8 cellular contexts compared by ENCODE assay signal in genomic region chr4:183987529-183987946, GRCh38.
DNase-seq lines count a peak whose midpoint lies in the region; ATAC-seq and TF ChIP-seq lines count a peak whose summit lies in the region.

No MANE protein-coding gene starts in this region.

- no peak overlapping the region for H3K9ac ChIP-seq in MM.1S (ENCODE audit: low read length)

- TF ChIP-seq POLR2A in upper lobe of left lung (IDR thresholded peaks at IDR 0.05), result peak in 1 of 4 donors; percentile 18

- H3K4me3 ChIP-seq in dorsolateral prefrontal cortex (peak overlapping the region; percentile 29 to 75 (median 57)), lower lobe of right lung (peak overlapping the region; percentile 44), upper lobe of left lung (peak overlapping the region in 3 of 4 donors; percentile 31 to 45 (median 44)), MM.1S (ENCODE audit: low read length) (no peak overlapping the region)
- no peak overlapping the region for H3K4me3 ChIP-seq in effector memory CD4-positive, alpha-beta T cell (ENCODE audit: insufficient read depth, low read depth, low read length, poor library complexity, severe bottlenecking)

- H3K27me3 ChIP-seq in dorsolateral prefrontal cortex (no peaks in the 10 kb centered on the region), lower lobe of right lung (ENCODE audit: low read depth) (no peaks in the 10 kb centered on the region), upper lobe of left lung (no peaks in the 10 kb centered on the region), MM.1S (replicated peaks; ENCODE audit: insufficient read depth, low read length) (no peaks in the 10 kb centered on the region)
- no peaks in the 10 kb centered on the region for H3K27me3 ChIP-seq in effector memory CD4-positive, alpha-beta T cell (replicated peaks; ENCODE audit: control insufficient read depth, insufficient read depth, low read length, poor library complexity, severe bottlenecking)

- H3K9me3 ChIP-seq in lower lobe of right lung, result no peaks in the 10 kb centered on the region
- no peaks in the 10 kb centered on the region for H3K9me3 ChIP-seq in upper lobe of left lung
- no peaks in the 10 kb centered on the region for H3K9me3 ChIP-seq in MM.1S (replicated peaks; ENCODE audit: insufficient read depth, low read length)
- H3K9me3 ChIP-seq in effector memory CD4-positive, alpha-beta T cell (ENCODE audit: control insufficient read depth, low read length), result no peaks in the 10 kb centered on the region

- H3F3A ChIP-seq in MM.1S (ENCODE audit: insufficient read depth, low read length), result no peaks in the 10 kb centered on the region

- H3K9me2 ChIP-seq in MM.1S (replicated peaks; ENCODE audit: insufficient read depth, low read length), result no peaks in the 10 kb centered on the region

- no peak overlapping the region for H3K4me2 ChIP-seq in MM.1S (ENCODE audit: low read depth, low read length)

- no peaks in the 10 kb centered on the region for H3K79me2 ChIP-seq in MM.1S (ENCODE audit: low read length)

- DNase-seq in AG20443 (ENCODE audit: low spot score) (peak; percentile 79), NCI-H2107 (lab: John Stamatoyannopoulos, UW) (peak; percentile 48), dorsolateral prefrontal cortex (peak; percentile 60 to 87 (median 78)), lower lobe of right lung (peak; percentile 69), upper lobe of left lung (peak; percentile 79 to 88), MM.1S (no peak), GM19238 (ENCODE audit: insufficient read length, low spot score) (no peak)
- no peak for DNase-seq in effector memory CD4-positive, alpha-beta T cell

- ATAC-seq in lower lobe of right lung (peak; percentile 89 to 93), upper lobe of left lung (ENCODE audit: low FRiP score in 2 of 2) (peak; percentile 87 to 88)

- no peaks in the 10 kb centered on the region for H4K20me1 ChIP-seq in MM.1S (ENCODE audit: insufficient read depth, low read length)

- TF ChIP-seq EP300 in upper lobe of left lung (IDR thresholded peaks at IDR 0.05), result no peak

- WGBS in upper lobe of left lung, 2 donors, result 35 to 37% methylated on average over 12 to 22 of the region's 22 CpGs

- no peak overlapping the region for H2AFZ ChIP-seq in MM.1S (ENCODE audit: low read length)

- H3K36me3 ChIP-seq in lower lobe of right lung, result no peaks in the 10 kb centered on the region
- no peaks in the 10 kb centered on the region for H3K36me3 ChIP-seq in upper lobe of left lung
- H3K36me3 ChIP-seq in MM.1S (replicated peaks; ENCODE audit: insufficient read depth, low read length), result no peaks in the 10 kb centered on the region
- H3K36me3 ChIP-seq in effector memory CD4-positive, alpha-beta T cell (ENCODE audit: control insufficient read depth, insufficient read depth, low read length), result no peaks in the 10 kb centered on the region

- TF ChIP-seq CTCF in dorsolateral prefrontal cortex (IDR thresholded peaks at IDR 0.05 in 54 of 56, conservative IDR thresholded peaks at IDR 0.05 in 2 of 56; ENCODE audit: low read depth in 1 of 56, partially characterized antibody in 56 of 56) (peak in 1 of 56 donors; percentile 9), lower lobe of right lung (IDR thresholded peaks at IDR 0.05) (no peak), upper lobe of left lung (IDR thresholded peaks at IDR 0.05) (no peak), MM.1S (IDR thresholded peaks at IDR 0.05; ENCODE audit: low read length) (no peak)

- peaks cover 21% of the 10 kb centered on the region for H3K4me1 ChIP-seq in lower lobe of right lung
- peaks cover 16 to 22% (median 16%) of the 10 kb centered on the region in 4 donors for H3K4me1 ChIP-seq in upper lobe of left lung
- H3K4me1 ChIP-seq in MM.1S (ENCODE audit: low read length), result no peaks in the 10 kb centered on the region
- H3K4me1 ChIP-seq in effector memory CD4-positive, alpha-beta T cell (ENCODE audit: control insufficient read depth, insufficient read depth, low read length, poor library complexity, severe bottlenecking), result no peaks in the 10 kb centered on the region

- intact Hi-C loops in dorsolateral prefrontal cortex (cut with DNase I) (loop anchor here (2.0 to 10.0 kb wide), 3 partner anchors 81 to 485 kb away; no protein-coding TSS in a partner anchor), lower lobe of right lung (cut with DNase I) (no loop called here)

- peak overlapping the region; percentile 18 to 95 (median 88) for H3K27ac ChIP-seq in dorsolateral prefrontal cortex
- H3K27ac ChIP-seq in lower lobe of right lung, result peak overlapping the region; percentile 64
- H3K27ac ChIP-seq in upper lobe of left lung, result peak overlapping the region; percentile 45 to 57 (median 50)
- no peak overlapping the region for H3K27ac ChIP-seq in MM.1S (ENCODE audit: low read length)
- H3K27ac ChIP-seq in effector memory CD4-positive, alpha-beta T cell (ENCODE audit: insufficient read depth, low read length, poor library complexity, severe bottlenecking), result no peak overlapping the region

Comparison
In these comparisons a context has a peak if more than half of its experiments do, and no peak if none do; other contexts are left out.
1. DNase-seq: peak in AG20443 (single experiment), NCI-H2107 (single experiment), dorsolateral prefrontal cortex (10 of 10), lower lobe of right lung (single experiment) and upper lobe of left lung (2 of 2); none in MM.1S (single experiment), effector memory CD4-positive, alpha-beta T cell (0 of 3) and GM19238 (single experiment).
2. H3K27ac ChIP-seq: peak in dorsolateral prefrontal cortex (59 of 59), lower lobe of right lung (single experiment) and upper lobe of left lung (4 of 4); none in MM.1S (single experiment) and effector memory CD4-positive, alpha-beta T cell (single experiment).
3. H3K4me3 ChIP-seq: peak in dorsolateral prefrontal cortex (59 of 59), lower lobe of right lung (single experiment) and upper lobe of left lung (3 of 4); none in MM.1S (single experiment) and effector memory CD4-positive, alpha-beta T cell (single experiment).